ENCODE assay signal across 15 cellular contexts in genomic region chr1:66168467-66168887, GRCh38.
DNase-seq lines count a peak whose midpoint lies in the region; ATAC-seq, FAIRE-seq and TF ChIP-seq lines count a peak whose summit lies in the region.
"Had no signal": no experiment of that assay in that cellular context is flagged by ENCODE, and none has a peak within 500 bp of the region (broad histone marks: within the 10 kb centered on the region; RNA-seq: fewer than 3 reads in every experiment).

No MANE protein-coding gene starts in this region.

- ATAC-seq in HG03175 (IDR thresholded peaks at IDR 0.05; ENCODE audit: unreplicated experiment) = peak; percentile 55
- no peak for ATAC-seq in GM21786 (IDR thresholded peaks at IDR 0.05; ENCODE audit: unreplicated experiment)
- no peak for ATAC-seq in GM21381 (IDR thresholded peaks at IDR 0.05; ENCODE audit: unreplicated experiment)
- ATAC-seq: activated CD8-positive, alpha-beta memory T cell treated with anti-CD3 and anti-CD28 coated beads, Interleukin-2, amount 10 ng/mL, durations not matched to agents 7 days and 5 days; foreskin keratinocyte; natural killer cell had no signal

- no peak for TF ChIP-seq CTCF in brain (conservative IDR thresholded peaks at IDR 0.05)

- peaks cover 0 to 11% (median 7%) of the 10 kb centered on the region in 5 experiments for H3K9me3 Mint-ChIP-seq in brain
- H3K9me3 Mint-ChIP-seq: activated naive CD4-positive, alpha-beta T cell treated with anti-CD3 and anti-CD28 coated beads, Interleukin-2, amount 50 U/mL, for 24 hours; natural killer cell had no signal

- peak overlapping the region in 3 of 5 experiments; percentile 16 to 77 (median 29) for H3K4me3 Mint-ChIP-seq in brain
- H3K4me3 Mint-ChIP-seq: activated CD8-positive, alpha-beta memory T cell treated with anti-CD3 and anti-CD28 coated beads, Interleukin-2, amount 10 ng/mL, durations not matched to agents 7 days and 5 days; activated naive CD4-positive, alpha-beta T cell treated with anti-CD3 and anti-CD28 coated beads, Interleukin-2, amount 50 U/mL, for 24 hours; natural killer cell had no signal

- H3K27ac Mint-ChIP-seq in brain = peak overlapping the region; percentile 6 to 89 (median 79)
- H3K27ac Mint-ChIP-seq: activated CD8-positive, alpha-beta memory T cell treated with anti-CD3 and anti-CD28 coated beads, Interleukin-2, amount 10 ng/mL, durations not matched to agents 7 days and 5 days; natural killer cell had no signal

- peaks cover 13% of the 10 kb centered on the region for H3K36me3 Mint-ChIP-seq in brain
- H3K36me3 Mint-ChIP-seq: activated CD8-positive, alpha-beta memory T cell treated with anti-CD3 and anti-CD28 coated beads, Interleukin-2, amount 10 ng/mL, durations not matched to agents 7 days and 5 days; activated naive CD4-positive, alpha-beta T cell treated with anti-CD3 and anti-CD28 coated beads, Interleukin-2, amount 50 U/mL, for 24 hours; natural killer cell had no signal

- no peaks in the 10 kb centered on the region for H3K27me3 Mint-ChIP-seq in brain

- DNase-seq in GM18507 (ENCODE audit: extremely low spot score, insufficient read length, low read depth) (no peak), renal cortical epithelial cell (ENCODE audit: low read depth) (peak; percentile 38), RKO (ENCODE audit: low spot score) (no peak)
- DNase-seq: activated CD8-positive, alpha-beta memory T cell treated with anti-CD3 and anti-CD28 coated beads, Interleukin-2, amount 10 ng/mL, durations not matched to agents 7 days and 5 days; foreskin keratinocyte; natural killer cell; NCI-H1048; thyroid gland had no signal

- peaks cover 33% of the 10 kb centered on the region for H3K4me1 Mint-ChIP-seq in brain
- H3K4me1 Mint-ChIP-seq: natural killer cell had no signal

- FAIRE-seq in GM18507 (lab: Jason Lieb, UNC) = peak; percentile 60
- FAIRE-seq: keratinocyte, TTC549 had no signal
